1 cellular context compared by ENCODE assay signal in genomic region chr6:26123675-26124549, GRCh38.
TF ChIP-seq lines count a peak whose summit lies in the region.

No MANE protein-coding gene starts in this region.

TF ChIP-seq in HepG2, 621 proteins besides CTCF, POLR2A, EP300 and RAD21 (continued from another document and continues in another):
- peak; percentile 93; the same call in 1 of the 2 replicates for TF ChIP-seq ARID4A (CRISPR knock-in tag; IDR thresholded peaks at IDR 0.05; ENCODE audit: borderline replicate concordance)
- 0 out of 2 replicates have a peak, but pooled peaks have one; percentile 10 for TF ChIP-seq ZBTB8A (CRISPR knock-in tag; IDR thresholded peaks at IDR 0.05; ENCODE audit: borderline replicate concordance, low read depth)
- peak; percentile 79; the same call in 1 of the 2 replicates for TF ChIP-seq ZNF747 (CRISPR knock-in tag; IDR thresholded peaks at IDR 0.05; ENCODE audit: borderline replicate concordance)
- no peak for TF ChIP-seq MAFF (IDR thresholded peaks at IDR 0.05; ENCODE audit: low read depth, low read length)
- TF ChIP-seq JUND (CRISPR knock-in tag; IDR thresholded peaks at IDR 0.05) = peak; percentile 57
- TF ChIP-seq, protein P1, sequence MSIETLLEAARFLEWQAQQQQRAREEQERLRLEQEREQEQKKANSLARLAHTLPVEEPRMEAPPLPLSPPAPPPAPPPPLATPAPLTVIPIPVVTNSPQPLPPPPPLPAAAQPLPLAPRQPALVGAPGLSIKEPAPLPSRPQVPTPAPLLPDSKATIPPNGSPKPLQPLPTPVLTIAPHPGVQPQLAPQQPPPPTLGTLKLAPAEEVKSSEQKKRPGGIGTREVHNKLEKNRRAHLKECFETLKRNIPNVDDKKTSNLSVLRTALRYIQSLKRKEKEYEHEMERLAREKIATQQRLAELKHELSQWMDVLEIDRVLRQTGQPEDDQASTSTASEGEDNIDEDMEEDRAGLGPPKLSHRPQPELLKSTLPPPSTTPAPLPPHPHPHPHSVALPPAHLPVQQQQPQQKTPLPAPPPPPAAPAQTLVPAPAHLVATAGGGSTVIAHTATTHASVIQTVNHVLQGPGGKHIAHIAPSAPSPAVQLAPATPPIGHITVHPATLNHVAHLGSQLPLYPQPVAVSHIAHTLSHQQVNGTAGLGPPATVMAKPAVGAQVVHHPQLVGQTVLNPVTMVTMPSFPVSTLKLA (IDR thresholded peaks at IDR 0.05) = no peak
- TF ChIP-seq NPAS2 (CRISPR knock-in tag; IDR thresholded peaks at IDR 0.05; ENCODE audit: borderline replicate concordance) = 0 out of 2 replicates have a peak, but pooled peaks have one; percentile 67
- peak; percentile 68 for TF ChIP-seq ZEB1 (IDR thresholded peaks at IDR 0.05; ENCODE audit: insufficient replicate concordance, low read depth)
- no peak for TF ChIP-seq FOXA1 (IDR thresholded peaks at IDR 0.05)
- peak; percentile 47; the same call in 1 of the 2 replicates for TF ChIP-seq FOXA1 (CRISPR knock-in tag; IDR thresholded peaks at IDR 0.05)
- TF ChIP-seq CCAR2 (optimal IDR thresholded peaks at IDR 0.05; ENCODE audit: low read depth, low read length) = no peak
- peak; percentile 70 for TF ChIP-seq ZNF501 (CRISPR knock-in tag; IDR thresholded peaks at IDR 0.05)
- TF ChIP-seq ETV6 (CRISPR knock-in tag; conservative IDR thresholded peaks at IDR 0.05) = 0 out of 2 replicates have a peak, but pooled peaks have one; percentile 79
- 0 out of 2 replicates have a peak, but pooled peaks have one; percentile 27 for TF ChIP-seq ZNF713 (CRISPR knock-in tag; IDR thresholded peaks at IDR 0.05)
- TF ChIP-seq PAWR (CRISPR knock-in tag; IDR thresholded peaks at IDR 0.05; ENCODE audit: borderline replicate concordance) = no peak
- TF ChIP-seq, protein P2, sequence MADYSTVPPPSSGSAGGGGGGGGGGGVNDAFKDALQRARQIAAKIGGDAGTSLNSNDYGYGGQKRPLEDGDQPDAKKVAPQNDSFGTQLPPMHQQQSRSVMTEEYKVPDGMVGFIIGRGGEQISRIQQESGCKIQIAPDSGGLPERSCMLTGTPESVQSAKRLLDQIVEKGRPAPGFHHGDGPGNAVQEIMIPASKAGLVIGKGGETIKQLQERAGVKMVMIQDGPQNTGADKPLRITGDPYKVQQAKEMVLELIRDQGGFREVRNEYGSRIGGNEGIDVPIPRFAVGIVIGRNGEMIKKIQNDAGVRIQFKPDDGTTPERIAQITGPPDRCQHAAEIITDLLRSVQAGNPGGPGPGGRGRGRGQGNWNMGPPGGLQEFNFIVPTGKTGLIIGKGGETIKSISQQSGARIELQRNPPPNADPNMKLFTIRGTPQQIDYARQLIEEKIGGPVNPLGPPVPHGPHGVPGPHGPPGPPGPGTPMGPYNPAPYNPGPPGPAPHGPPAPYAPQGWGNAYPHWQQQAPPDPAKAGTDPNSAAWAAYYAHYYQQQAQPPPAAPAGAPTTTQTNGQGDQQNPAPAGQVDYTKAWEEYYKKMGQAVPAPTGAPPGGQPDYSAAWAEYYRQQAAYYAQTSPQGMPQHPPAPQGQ (CRISPR knock-in tag; IDR thresholded peaks at IDR 0.05; ENCODE audit: borderline replicate concordance) = 0 out of 2 replicates have a peak, but pooled peaks have one; percentile 52
- peak; percentile 94 for TF ChIP-seq BORCS8-MEF2B (CRISPR knock-in tag; IDR thresholded peaks at IDR 0.05)
- TF ChIP-seq KLF9 (CRISPR knock-in tag; IDR thresholded peaks at IDR 0.05; ENCODE audit: low read depth) = no peak; the same call in none of the 2 replicates
- TF ChIP-seq LRRFIP1 (CRISPR knock-in tag; conservative IDR thresholded peaks at IDR 0.05) = no peak
- 0 out of 2 replicates have a peak, but pooled peaks have one; percentile 7 for TF ChIP-seq ZNF101 (CRISPR knock-in tag; IDR thresholded peaks at IDR 0.05; ENCODE audit: borderline replicate concordance, low read depth)
- TF ChIP-seq ZNF660 (CRISPR knock-in tag; IDR thresholded peaks at IDR 0.05; ENCODE audit: borderline replicate concordance, low read depth) = no peak
- TF ChIP-seq ZHX1 (CRISPR knock-in tag; IDR thresholded peaks at IDR 0.05; ENCODE audit: low read depth) = no peak
- TF ChIP-seq SAFB2 (CRISPR knock-in tag; IDR thresholded peaks at IDR 0.05; ENCODE audit: borderline replicate concordance, low read depth) = peak; percentile 73; the same call in 1 of the 2 replicates
- TF ChIP-seq ZSCAN30 (CRISPR knock-in tag; IDR thresholded peaks at IDR 0.05) = peak; percentile 47; the same call in 1 of the 2 replicates
- peak; percentile 78 for TF ChIP-seq DMAP1 (CRISPR knock-in tag; IDR thresholded peaks at IDR 0.05)
- TF ChIP-seq XRCC5 (optimal IDR thresholded peaks at IDR 0.05; ENCODE audit: low read length) = peak; percentile 40
- TF ChIP-seq PBX3 (CRISPR knock-in tag; IDR thresholded peaks at IDR 0.05; ENCODE audit: borderline replicate concordance) = peak; percentile 87; the same call in 1 of the 2 replicates
- TF ChIP-seq ZNF574 (CRISPR knock-in tag; IDR thresholded peaks at IDR 0.05) = peak; percentile 51
- TF ChIP-seq MTA1 (CRISPR knock-in tag; IDR thresholded peaks at IDR 0.05; ENCODE audit: borderline replicate concordance) = 0 out of 2 replicates have a peak, but pooled peaks have one; percentile 27
- TF ChIP-seq YEATS4 (CRISPR knock-in tag; IDR thresholded peaks at IDR 0.05; ENCODE audit: borderline replicate concordance) = peak; percentile 72
- no peak for TF ChIP-seq TCF7 (IDR thresholded peaks at IDR 0.05; ENCODE audit: low read depth)
- no peak for TF ChIP-seq ESRRA (CRISPR knock-in tag; IDR thresholded peaks at IDR 0.05; ENCODE audit: low read depth)
- peak; percentile 61; the same call in 1 of the 2 replicates for TF ChIP-seq SOX13 (IDR thresholded peaks at IDR 0.05)
- no peak; a peak in 1 of 4 replicates for TF ChIP-seq SOX13 (CRISPR knock-in tag; conservative IDR thresholded peaks at IDR 0.05 in 1 of 2, IDR thresholded peaks at IDR 0.05 in 1 of 2)
- TF ChIP-seq MZF1 (CRISPR knock-in tag; IDR thresholded peaks at IDR 0.05; ENCODE audit: borderline replicate concordance) = peak; percentile 88; the same call in 1 of the 2 replicates
- TF ChIP-seq ZBTB37 (CRISPR knock-in tag; IDR thresholded peaks at IDR 0.05) = 0 out of 2 replicates have a peak, but pooled peaks have one; percentile 45
- no peak; the same call in none of the 2 replicates for TF ChIP-seq ATF2 (CRISPR knock-in tag; IDR thresholded peaks at IDR 0.05)
- TF ChIP-seq FOXK2 (IDR thresholded peaks at IDR 0.05) = no peak
- TF ChIP-seq ZNF569 (CRISPR knock-in tag; IDR thresholded peaks at IDR 0.05; ENCODE audit: borderline replicate concordance) = no peak
